In the genomic region with DNA sequence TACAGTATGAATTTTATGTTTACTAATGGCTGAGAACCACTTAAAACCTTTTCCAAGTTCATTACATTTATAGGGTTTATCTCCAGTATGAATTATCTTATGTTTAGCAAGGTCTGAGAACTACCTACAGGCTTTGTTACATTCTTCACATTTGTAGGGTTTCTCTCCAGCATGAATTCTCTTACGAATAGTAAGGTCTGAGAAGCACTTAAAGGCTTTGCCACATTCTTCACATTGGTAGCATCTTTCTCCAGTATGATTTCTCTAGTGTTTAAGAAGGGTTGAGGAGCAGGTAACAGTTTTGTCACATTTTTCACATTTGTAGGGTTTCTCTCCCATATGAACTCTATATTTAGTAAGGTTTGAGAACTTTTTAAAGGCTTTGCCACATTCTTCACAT, we compare ENCODE assay signal across 35 cellular contexts.
DNase-seq lines count a peak whose midpoint lies in the region; ATAC-seq, FAIRE-seq and TF ChIP-seq lines count a peak whose summit lies in the region.
"Had no signal": no experiment of that assay in that cellular context is flagged by ENCODE, and none has a peak within 500 bp of the region (broad histone marks: within the 10 kb centered on the region; RNA-seq: fewer than 3 reads in every experiment).

No MANE protein-coding gene starts in this region.

- no peaks in the 10 kb centered on the region for H3K23me2 ChIP-seq in H1 (ENCODE audit: low read depth, low read length)

- H3K36me3 ChIP-seq in HCT116 (ENCODE audit: control insufficient read depth in 1 of 2, insufficient read depth in 2 of 2, low read length in 2 of 2) (no peaks in the 10 kb centered on the region), K562 (ENCODE audit: control insufficient read depth, insufficient read depth, low read length) (no peaks in the 10 kb centered on the region), bronchial epithelial cell (ENCODE audit: control insufficient read depth, insufficient read depth, low read length) (no peaks in the 10 kb centered on the region), H1 (ENCODE audit: control insufficient read depth in 2 of 4, insufficient read depth in 4 of 4, low read length in 3 of 4) (no peaks in the 10 kb centered on the region), H7 (replicated peaks; ENCODE audit: control insufficient read depth, insufficient read depth, low read length) (no peaks in the 10 kb centered on the region)
- H3K36me3 ChIP-seq: BE2C; BLaER1; BLaER1 treated with 17β-estradiol and CSF1 and Interleukin-3, amounts not matched to agents 10 nM and 100 nM had no signal

- in situ Hi-C loops in K562 (cut with MboI) = no loop called here

- no peak for TF ChIP-seq RAD21 in HCT116 (IDR thresholded peaks at IDR 0.05; ENCODE audit: low read depth)
- TF ChIP-seq RAD21 in K562 (CRISPR knock-in tag; conservative IDR thresholded peaks at IDR 0.05 in 1 of 2, IDR thresholded peaks at IDR 0.05 in 1 of 2) = no peak
- no peak for TF ChIP-seq RAD21 in H1 (IDR thresholded peaks at IDR 0.05 in 1 of 2, conservative IDR thresholded peaks at IDR 0.05 in 1 of 2; ENCODE audit: low read depth in 2 of 2, low read length in 2 of 2)

- H4K20me1 ChIP-seq in HCT116 (ENCODE audit: insufficient read depth) (no peaks in the 10 kb centered on the region), K562 (replicated peaks; ENCODE audit: control insufficient read depth, insufficient read depth, low read length) (no peaks in the 10 kb centered on the region), H1 (replicated peaks in 1 of 2; ENCODE audit: control insufficient read depth in 1 of 2, insufficient read depth in 2 of 2, low read length in 2 of 2) (no peaks in the 10 kb centered on the region)
- H4K20me1 ChIP-seq: BLaER1; BLaER1 treated with 17β-estradiol and CSF1 and Interleukin-3, amounts not matched to agents 10 nM and 100 nM had no signal

- H3K9me1 ChIP-seq in K562 (ENCODE audit: control insufficient read depth, insufficient read depth, low read length) = no peaks in the 10 kb centered on the region

- H3K79me2 ChIP-seq in HCT116 (ENCODE audit: insufficient read depth, low read length) = no peaks in the 10 kb centered on the region
- no peaks in the 10 kb centered on the region for H3K79me2 ChIP-seq in K562 (ENCODE audit: control insufficient read depth, insufficient read depth, low read length)
- H3K79me2 ChIP-seq in H1 (ENCODE audit: control insufficient read depth in 1 of 2, insufficient read depth in 2 of 2, low read length in 2 of 2) = no peaks in the 10 kb centered on the region

- RAD21 ChIA-PET in HCT116 (lab: Charles Lee; ENCODE audit: low non-redundant PET in 1 of 2, low total read pairs in 2 of 2, uncharacterized antibody in 2 of 2, unreplicated experiment in 2 of 2) = no interaction called here

- FAIRE-seq in K562 (lab: Jason Lieb, UNC) (no peak), bronchial epithelial cell (lab: Jason Lieb, UNC) (peak; percentile 86), H1 (lab: Jason Lieb, UNC) (no peak)
- FAIRE-seq: A204.1, A549, D721Med had no signal

- BruUV-seq in HCT116 (replicated peaks; lab: Mats Ljungman, UMichigan) (no TSS peak), K562 (replicated peaks; lab: Mats Ljungman, UMichigan) (no TSS peak)

- CTCF ChIA-PET in HCT116 (lab: Charles Lee) = no interaction called here
- CTCF ChIA-PET in K562 (lab: Yijun Ruan, JAX; ENCODE audit: low intra/inter-chr PET ratio) = no interaction called here
- CTCF ChIA-PET in H1 (lab: Charles Lee; ENCODE audit: partially characterized antibody) = no interaction called here

- no peak overlapping the region for H3K4ac ChIP-seq in H1 (replicated peaks; ENCODE audit: insufficient read length, low read depth, low read length)

- H3K79me1 ChIP-seq in H1 (ENCODE audit: low read depth, low read length) = no peaks in the 10 kb centered on the region

- TF ChIP-seq EP300 in K562 (IDR thresholded peaks at IDR 0.05; ENCODE audit: low read length) (no peak), H1 (IDR thresholded peaks at IDR 0.05; ENCODE audit: borderline replicate concordance in 1 of 2, low read depth in 2 of 2, low read length in 2 of 2) (no peak)

- POLR2A ChIA-PET in HCT116 (lab: Charles Lee) (no interaction called here), K562 (lab: Yijun Ruan, JAX) (no interaction called here), H1 (lab: Charles Lee; ENCODE audit: partially characterized antibody) (no interaction called here)

- no peak overlapping the region for H2AK5ac ChIP-seq in H1 (ENCODE audit: low read depth, low read length)

- no peak overlapping the region for H2BK5ac ChIP-seq in H1 (ENCODE audit: low read depth, low read length)

- 0% methylated on average over 1 of the region's 1 CpG for WGBS in K562 (ENCODE audit: insufficient coverage, low coverage, missing lambda C conversion rate)
- WGBS in H1 (ENCODE audit: extremely low coverage in 1 of 2, insufficient coverage in 1 of 2, insufficient read length in 1 of 2, insufficient replicate concordance in 2 of 2, low coverage in 1 of 2, low lambda C conversion rate in 2 of 2, missing lambda C conversion rate in 1 of 2), 2 experiments = 81% methylated on average over 1 of the region's 1 CpG; no CpG with 5 or more reads in 1 of the 2 experiments

- H3K4me3 ChIP-seq in HCT116 (replicated peaks in 1 of 2; ENCODE audit: low read depth in 1 of 2, low read length in 2 of 2) = no peak overlapping the region
- H3K4me3 ChIP-seq in K562 = no peak overlapping the region
- H3K4me3 ChIP-seq in bronchial epithelial cell (ENCODE audit: low read depth, low read length) = no peak overlapping the region
- no peak overlapping the region for H3K4me3 ChIP-seq in H1 (ENCODE audit: extremely low read depth in 1 of 4, insufficient read depth in 2 of 4, low read depth in 3 of 4, low read length in 4 of 4)
- H3K4me3 ChIP-seq in H7 (ENCODE audit: insufficient read depth, low read depth, low read length) = no peak overlapping the region
- H3K4me3 ChIP-seq: A549; BLaER1; BLaER1 treated with 17β-estradiol and CSF1 and Interleukin-3, amounts not matched to agents 10 nM and 100 nM had no signal

- H3K9me3 ChIP-seq in HCT116 (ENCODE audit: control insufficient read depth in 1 of 2, insufficient read depth in 1 of 2, low read depth in 1 of 2, low read length in 2 of 2) = 0 out of 4 replicates have a peak, but pooled peaks cover 0 to 4% of the 10 kb centered on the region in 2 experiments
- H3K9me3 ChIP-seq in K562 (replicated peaks; ENCODE audit: control insufficient read depth, insufficient read depth, low read depth, low read length) = 0 out of 2 replicates have a peak, but pooled peaks cover 2% of the 10 kb centered on the region
- peaks cover 0 to 19% of the 10 kb centered on the region in 2 experiments; a peak in 2 of 4 replicates for H3K9me3 ChIP-seq in H1 (ENCODE audit: insufficient read depth in 2 of 2, low read depth in 1 of 2, low read length in 1 of 2)
- H3K9me3 ChIP-seq: BE2C, Caco-2 had no signal

- H3K4me1 ChIP-seq in HCT116 (ENCODE audit: control insufficient read depth in 1 of 2, insufficient read depth in 2 of 2, low read length in 2 of 2) = no peaks in the 10 kb centered on the region
- H3K4me1 ChIP-seq in K562 (replicated peaks in 1 of 2; ENCODE audit: control insufficient read depth in 2 of 2, insufficient read depth in 2 of 2, low read length in 2 of 2) = no peaks in the 10 kb centered on the region
- H3K4me1 ChIP-seq in H1 (replicated peaks in 1 of 4; ENCODE audit: control insufficient read depth in 3 of 4, insufficient read depth in 4 of 4, low read length in 3 of 4) = no peaks in the 10 kb centered on the region
- H3K4me1 ChIP-seq: A549; BE2C; BLaER1; BLaER1 treated with 17β-estradiol and CSF1 and Interleukin-3, amounts not matched to agents 10 nM and 100 nM; Caco-2 had no signal

- no peak overlapping the region for H3K56ac ChIP-seq in H1 (replicated peaks; ENCODE audit: insufficient read length, low read depth, low read length)

- H3K9me2 ChIP-seq in HCT116 (ENCODE audit: insufficient read depth) = no peaks in the 10 kb centered on the region

- ATAC-seq in HCT116 (no peak), K562 (no peak), HG03432 (IDR thresholded peaks at IDR 0.05; ENCODE audit: unreplicated experiment) (no peak)
- ATAC-seq: A549; CD8-positive, alpha-beta T cell had no signal

- DNase-seq in HCT116 (ENCODE audit: low read depth, low spot score) (no peak), K562 (ENCODE audit: extremely low read depth in 1 of 4, low spot score in 3 of 4) (no peak), bronchial epithelial cell (ENCODE audit: low read depth) (no peak), H1 (ENCODE audit: low read depth in 1 of 2, low spot score in 2 of 2) (no peak), H7 (no peak)
- DNase-seq in activated CD4-positive, alpha-beta T cell treated with anti-CD3 and anti-CD28 coated beads for 4 hours = no peak
- DNase-seq in stimulated activated CD4-positive, alpha-beta T cell treated with anti-CD3 and anti-CD28 coated beads, Interleukin-2, amount 100 ng/mL, for 24 hours = no peak
- DNase-seq: 8988T; ACHN; AML-193; BE2C; C1 segment of cervical spinal cord; Caco-2; Calu3; CD4-positive, alpha-beta memory T cell; CD4-positive, alpha-beta T cell; CD4-positive, CD25-positive, alpha-beta regulatory T cell; CD8-positive, alpha-beta memory T cell; CD8-positive, alpha-beta T cell; COR-L47; DMS 273 treated with DMSO at 0.1 percent for 48 hours; DMS153; DMS53; DMS79; DMS79 treated with DMSO at 0.1 percent for 48 hours; DND-41; EL had no signal

- H3K23ac ChIP-seq in H1 (ENCODE audit: insufficient read length) = no peak overlapping the region

- no peak for TF ChIP-seq CTCF in HCT116 (IDR thresholded peaks at IDR 0.05 in 2 of 3, conservative IDR thresholded peaks at IDR 0.05 in 1 of 3; ENCODE audit: borderline replicate concordance in 1 of 3, insufficient read depth in 1 of 3, low read depth in 2 of 3, low read length in 2 of 3)
- TF ChIP-seq CTCF in K562 (IDR thresholded peaks at IDR 0.05 in 2 of 3, conservative IDR thresholded peaks at IDR 0.05 in 1 of 3; ENCODE audit: insufficient read depth in 2 of 3, low read depth in 1 of 3, low read length in 3 of 3) = no peak
- no peak for TF ChIP-seq CTCF in bronchial epithelial cell (IDR thresholded peaks at IDR 0.05; ENCODE audit: insufficient read depth, low read length, severe bottlenecking)
- no peak for TF ChIP-seq CTCF in H1 (IDR thresholded peaks at IDR 0.05; ENCODE audit: control extremely low read depth in 1 of 3, insufficient read depth in 1 of 3, low read depth in 1 of 3, low read length in 3 of 3)

- no peaks in the 10 kb centered on the region for H3K27me3 ChIP-seq in HCT116 (ENCODE audit: insufficient read depth, low read length)
- H3K27me3 ChIP-seq in K562 (ENCODE audit: control insufficient read depth in 2 of 2, insufficient read depth in 2 of 2, low read length in 2 of 2) = no peaks in the 10 kb centered on the region
- H3K27me3 ChIP-seq in bronchial epithelial cell (ENCODE audit: control insufficient read depth, insufficient read depth, low read length) = no peaks in the 10 kb centered on the region
- no peaks in the 10 kb centered on the region for H3K27me3 ChIP-seq in H1 (replicated peaks in 1 of 4; ENCODE audit: control insufficient read depth in 3 of 4, extremely low read depth in 1 of 4, insufficient read depth in 3 of 4, low read length in 3 of 4)
- H3K27me3 ChIP-seq in H7 (ENCODE audit: control insufficient read depth, insufficient read depth, low read length) = no peaks in the 10 kb centered on the region
- H3K27me3 ChIP-seq: BE2C; BLaER1; BLaER1 treated with 17β-estradiol and CSF1 and Interleukin-3, amounts not matched to agents 10 nM and 100 nM had no signal

- H2BK12ac ChIP-seq in H1 (ENCODE audit: low read depth, low read length) = no peak overlapping the region

- H2AFZ ChIP-seq in HCT116 (ENCODE audit: low read depth, low read length, poor library complexity, severe bottlenecking) (no peak overlapping the region), K562 (ENCODE audit: low read depth, low read length) (no peak overlapping the region), H1 (ENCODE audit: low read length) (no peak overlapping the region)

- no peak overlapping the region for H4K91ac ChIP-seq in H1 (replicated peaks; ENCODE audit: insufficient read length, low read length)

- H2BK15ac ChIP-seq in H1 (ENCODE audit: low read length) = no peak overlapping the region

- no peak overlapping the region for H3K18ac ChIP-seq in H1 (ENCODE audit: extremely low read depth, low read length)

- no peak overlapping the region for H3K14ac ChIP-seq in H1 (ENCODE audit: insufficient read length)

- H4K5ac ChIP-seq in H1 (ENCODE audit: insufficient read length, low read depth, low read length) = no peak overlapping the region

- H3K4me2 ChIP-seq in HCT116 (ENCODE audit: low read length) = no peak overlapping the region
- H3K4me2 ChIP-seq in K562 (ENCODE audit: insufficient read depth, low read length) = no peak overlapping the region
- H3K4me2 ChIP-seq in H1 (ENCODE audit: insufficient read depth in 1 of 2, low read depth in 2 of 2, low read length in 2 of 2) = no peak overlapping the region
- H3K4me2 ChIP-seq: A549; BLaER1; BLaER1 treated with 17β-estradiol and CSF1 and Interleukin-3, amounts not matched to agents 10 nM and 100 nM had no signal

- H3K27ac ChIP-seq in HCT116 (ENCODE audit: low read depth, low read length) (no peak overlapping the region), K562 (ENCODE audit: extremely low read depth, low read depth, low read length) (no peak overlapping the region), H1 (ENCODE audit: low read depth, low read length) (no peak overlapping the region)
- H3K27ac ChIP-seq: 22Rv1; A549; BLaER1; BLaER1 treated with 17β-estradiol and CSF1 and Interleukin-3, amounts not matched to agents 10 nM and 100 nM; C4-2B had no signal

- intact Hi-C loops in HCT116 (cut with micrococcal nuclease) = no loop called here
- intact Hi-C loops in K562 (cut with micrococcal nuclease) = no loop called here

- no peak overlapping the region for H2BK120ac ChIP-seq in H1 (replicated peaks; ENCODE audit: low read depth, low read length)

- TF ChIP-seq POLR2A in HCT116 (IDR thresholded peaks at IDR 0.05; ENCODE audit: borderline replicate concordance, extremely low read depth, insufficient read depth, insufficient read length) = no peak
- TF ChIP-seq POLR2A in K562 (conservative IDR thresholded peaks at IDR 0.05) = no peak
- TF ChIP-seq POLR2A in H1 (IDR thresholded peaks at IDR 0.05; ENCODE audit: control extremely low read depth in 1 of 2, low read depth in 2 of 2, low read length in 2 of 2) = no peak

- no peak overlapping the region for H4K8ac ChIP-seq in H1 (ENCODE audit: extremely low read depth, insufficient read depth, low read length)

- no peak overlapping the region for H3K9ac ChIP-seq in HCT116 (ENCODE audit: low read length)
- H3K9ac ChIP-seq in K562 (ENCODE audit: insufficient read depth in 1 of 2, low read depth in 2 of 2, low read length in 2 of 2) = no peak overlapping the region
- no peak overlapping the region for H3K9ac ChIP-seq in H1 (replicated peaks in 1 of 4; ENCODE audit: extremely low read depth in 1 of 4, low read depth in 3 of 4, low read length in 3 of 4)
- H3K9ac ChIP-seq: BLaER1; BLaER1 treated with 17β-estradiol and CSF1 and Interleukin-3, amounts not matched to agents 10 nM and 100 nM had no signal

- H2BK20ac ChIP-seq in H1 (ENCODE audit: low read length) = no peak overlapping the region
